Comparison of ENCODE assay signal across 1 cellular context in the genomic region with DNA sequence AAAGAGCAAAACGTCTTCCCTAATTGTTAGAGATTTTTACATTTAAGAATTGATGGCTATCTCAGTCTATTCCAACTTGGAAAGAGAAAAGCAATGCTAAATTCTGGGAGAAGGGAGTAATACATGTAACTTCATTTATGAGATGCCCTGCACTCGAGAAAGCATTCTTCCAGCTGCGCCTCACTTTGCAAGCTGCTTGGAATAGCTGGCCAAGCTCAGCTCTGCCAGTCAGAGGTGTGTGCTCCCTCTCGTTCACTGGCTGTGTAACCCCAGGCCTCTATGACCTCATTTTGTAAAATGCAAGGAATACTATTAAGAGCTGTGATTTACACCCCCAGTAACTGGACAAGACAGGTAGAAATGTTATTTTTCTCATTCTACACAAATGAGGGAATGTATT.
TF ChIP-seq lines count a peak whose summit lies in the region.

No MANE protein-coding gene starts in this region.

TF ChIP-seq in GM23338, 12 proteins besides CTCF, POLR2A, EP300 and RAD21 (continued from another document):
- TF ChIP-seq, protein P1, sequence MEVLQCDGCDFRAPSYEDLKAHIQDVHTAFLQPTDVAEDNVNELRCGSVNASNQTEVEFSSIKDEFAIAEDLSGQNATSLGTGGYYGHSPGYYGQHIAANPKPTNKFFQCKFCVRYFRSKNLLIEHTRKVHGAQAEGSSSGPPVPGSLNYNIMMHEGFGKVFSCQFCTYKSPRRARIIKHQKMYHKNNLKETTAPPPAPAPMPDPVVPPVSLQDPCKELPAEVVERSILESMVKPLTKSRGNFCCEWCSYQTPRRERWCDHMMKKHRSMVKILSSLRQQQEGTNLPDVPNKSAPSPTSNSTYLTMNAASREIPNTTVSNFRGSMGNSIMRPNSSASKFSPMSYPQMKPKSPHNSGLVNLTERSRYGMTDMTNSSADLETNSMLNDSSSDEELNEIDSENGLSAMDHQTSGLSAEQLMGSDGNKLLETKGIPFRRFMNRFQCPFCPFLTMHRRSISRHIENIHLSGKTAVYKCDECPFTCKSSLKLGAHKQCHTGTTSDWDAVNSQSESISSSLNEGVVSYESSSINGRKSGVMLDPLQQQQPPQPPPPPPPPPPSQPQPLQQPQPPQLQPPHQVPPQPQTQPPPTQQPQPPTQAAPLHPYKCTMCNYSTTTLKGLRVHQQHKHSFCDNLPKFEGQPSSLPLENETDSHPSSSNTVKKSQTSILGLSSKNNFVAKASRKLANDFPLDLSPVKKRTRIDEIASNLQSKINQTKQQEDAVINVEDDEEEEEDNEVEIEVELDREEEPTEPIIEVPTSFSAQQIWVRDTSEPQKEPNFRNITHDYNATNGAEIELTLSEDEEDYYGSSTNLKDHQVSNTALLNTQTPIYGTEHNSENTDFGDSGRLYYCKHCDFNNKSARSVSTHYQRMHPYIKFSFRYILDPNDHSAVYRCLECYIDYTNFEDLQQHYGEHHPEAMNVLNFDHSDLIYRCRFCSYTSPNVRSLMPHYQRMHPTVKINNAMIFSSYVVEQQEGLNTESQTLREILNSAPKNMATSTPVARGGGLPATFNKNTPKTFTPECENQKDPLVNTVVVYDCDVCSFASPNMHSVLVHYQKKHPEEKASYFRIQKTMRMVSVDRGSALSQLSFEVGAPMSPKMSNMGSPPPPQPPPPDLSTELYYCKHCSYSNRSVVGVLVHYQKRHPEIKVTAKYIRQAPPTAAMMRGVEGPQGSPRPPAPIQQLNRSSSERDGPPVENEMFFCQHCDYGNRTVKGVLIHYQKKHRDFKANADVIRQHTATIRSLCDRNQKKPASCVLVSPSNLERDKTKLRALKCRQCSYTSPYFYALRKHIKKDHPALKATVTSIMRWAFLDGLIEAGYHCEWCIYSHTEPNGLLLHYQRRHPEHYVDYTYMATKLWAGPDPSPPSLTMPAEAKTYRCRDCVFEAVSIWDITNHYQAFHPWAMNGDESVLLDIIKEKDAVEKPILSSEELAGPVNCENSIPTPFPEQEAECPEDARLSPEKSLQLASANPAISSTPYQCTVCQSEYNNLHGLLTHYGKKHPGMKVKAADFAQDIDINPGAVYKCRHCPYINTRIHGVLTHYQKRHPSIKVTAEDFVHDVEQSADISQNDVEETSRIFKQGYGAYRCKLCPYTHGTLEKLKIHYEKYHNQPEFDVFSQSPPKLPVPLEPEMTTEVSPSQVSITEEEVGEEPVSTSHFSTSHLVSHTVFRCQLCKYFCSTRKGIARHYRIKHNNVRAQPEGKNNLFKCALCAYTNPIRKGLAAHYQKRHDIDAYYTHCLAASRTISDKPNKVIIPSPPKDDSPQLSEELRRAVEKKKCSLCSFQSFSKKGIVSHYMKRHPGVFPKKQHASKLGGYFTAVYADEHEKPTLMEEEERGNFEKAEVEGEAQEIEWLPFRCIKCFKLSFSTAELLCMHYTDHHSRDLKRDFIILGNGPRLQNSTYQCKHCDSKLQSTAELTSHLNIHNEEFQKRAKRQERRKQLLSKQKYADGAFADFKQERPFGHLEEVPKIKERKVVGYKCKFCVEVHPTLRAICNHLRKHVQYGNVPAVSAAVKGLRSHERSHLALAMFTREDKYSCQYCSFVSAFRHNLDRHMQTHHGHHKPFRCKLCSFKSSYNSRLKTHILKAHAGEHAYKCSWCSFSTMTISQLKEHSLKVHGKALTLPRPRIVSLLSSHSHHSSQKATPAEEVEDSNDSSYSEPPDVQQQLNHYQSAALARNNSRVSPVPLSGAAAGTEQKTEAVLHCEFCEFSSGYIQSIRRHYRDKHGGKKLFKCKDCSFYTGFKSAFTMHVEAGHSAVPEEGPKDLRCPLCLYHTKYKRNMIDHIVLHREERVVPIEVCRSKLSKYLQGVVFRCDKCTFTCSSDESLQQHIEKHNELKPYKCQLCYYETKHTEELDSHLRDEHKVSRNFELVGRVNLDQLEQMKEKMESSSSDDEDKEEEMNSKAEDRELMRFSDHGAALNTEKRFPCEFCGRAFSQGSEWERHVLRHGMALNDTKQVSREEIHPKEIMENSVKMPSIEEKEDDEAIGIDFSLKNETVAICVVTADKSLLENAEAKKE (CRISPR knock-in tag; IDR thresholded peaks at IDR 0.05): no peak
- TF ChIP-seq POLR2AphosphoS5 (IDR thresholded peaks at IDR 0.05; ENCODE audit: low read depth): no peak
- TF ChIP-seq, protein P2, sequence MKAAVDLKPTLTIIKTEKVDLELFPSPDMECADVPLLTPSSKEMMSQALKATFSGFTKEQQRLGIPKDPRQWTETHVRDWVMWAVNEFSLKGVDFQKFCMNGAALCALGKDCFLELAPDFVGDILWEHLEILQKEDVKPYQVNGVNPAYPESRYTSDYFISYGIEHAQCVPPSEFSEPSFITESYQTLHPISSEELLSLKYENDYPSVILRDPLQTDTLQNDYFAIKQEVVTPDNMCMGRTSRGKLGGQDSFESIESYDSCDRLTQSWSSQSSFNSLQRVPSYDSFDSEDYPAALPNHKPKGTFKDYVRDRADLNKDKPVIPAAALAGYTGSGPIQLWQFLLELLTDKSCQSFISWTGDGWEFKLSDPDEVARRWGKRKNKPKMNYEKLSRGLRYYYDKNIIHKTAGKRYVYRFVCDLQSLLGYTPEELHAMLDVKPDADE (IDR thresholded peaks at IDR 0.05): no peak
- TF ChIP-seq ZNF331 (CRISPR knock-in tag; IDR thresholded peaks at IDR 0.05; ENCODE audit: low read depth): no peak
- TF ChIP-seq REST (IDR thresholded peaks at IDR 0.05; ENCODE audit: unreplicated experiment): no peak
- TF ChIP-seq EZH2 (IDR thresholded peaks at IDR 0.05; ENCODE audit: low read depth, unreplicated experiment): no peak
- TF ChIP-seq NANOG (IDR thresholded peaks at IDR 0.05; ENCODE audit: borderline replicate concordance): no peak
- no peak for TF ChIP-seq ZNF114 (CRISPR knock-in tag; IDR thresholded peaks at IDR 0.05)
- no peak for TF ChIP-seq CREB1 (CRISPR knock-in tag; IDR thresholded peaks at IDR 0.05; ENCODE audit: low read depth)
